Comparison of ENCODE assay signal across 29 cellular contexts in genomic region chr2:241974096-241974495, GRCh38.
"Had no signal": no experiment of that assay in that cellular context is flagged by ENCODE, and none has a peak within 500 bp of the region (broad histone marks: within the 10 kb centered on the region; RNA-seq: fewer than 3 reads in every experiment).

No MANE protein-coding gene starts in this region.

- H3K4me1 ChIP-seq: ascending aorta, breast epithelium, esophagus muscularis mucosa, foreskin keratinocyte, gastrocnemius medialis had no signal

- H3K4me1 Mint-ChIP-seq: activated CD4-positive, alpha-beta T cell treated with anti-CD3 and anti-CD28 coated beads for 36 hours; activated CD4-positive, alpha-beta T cell treated with anti-CD3 and anti-CD28 coated beads, Interleukin-2, amount 10 ng/mL, durations not matched to agents 24 days and 14 days; activated naive CD4-positive, alpha-beta T cell treated with anti-CD3 and anti-CD28 coated beads, Interleukin-2, amount 10 ng/mL, durations not matched to agents 7 days and 5 days had no signal

- H3K4me3 ChIP-seq: ascending aorta, breast epithelium, cardiac muscle cell, esophagus muscularis mucosa, gastrocnemius medialis had no signal

- H3K9me3 Mint-ChIP-seq: activated naive CD4-positive, alpha-beta T cell treated with anti-CD3 and anti-CD28 coated beads, Interleukin-2, amount 10 ng/mL, durations not matched to agents 7 days and 5 days; activated T-cell treated with anti-CD3 and anti-CD28 coated beads, Interleukin-2, amount 50 U/mL, for 24 hours; effector memory CD8-positive, alpha-beta T cell had no signal

- H3K27ac Mint-ChIP-seq: activated CD4-positive, alpha-beta memory T cell treated with anti-CD3 and anti-CD28 coated beads for 36 hours; activated CD4-positive, alpha-beta T cell treated with anti-CD3 and anti-CD28 coated beads for 36 hours; activated CD4-positive, alpha-beta T cell treated with anti-CD3 and anti-CD28 coated beads, Interleukin-2, amount 10 ng/mL, durations not matched to agents 24 days and 14 days; activated CD8-positive, alpha-beta T cell treated with anti-CD3 and anti-CD28 coated beads, Interleukin-2, amount 10 ng/mL, durations not matched to agents 7 days and 5 days; activated naive CD4-positive, alpha-beta T cell treated with anti-CD3 and anti-CD28 coated beads, Interleukin-2, amount 10 ng/mL, durations not matched to agents 7 days and 5 days; activated naive CD4-positive, alpha-beta T cell treated with anti-CD3 and anti-CD28 coated beads, Interleukin-2, amount 50 U/mL, for 72 hours; activated naive CD8-positive, alpha-beta T cell treated with anti-CD3 and anti-CD28 coated beads, Interleukin-2, amount 10 ng/mL, durations not matched to agents 7 days and 5 days; activated T-cell treated with anti-CD3 and anti-CD28 coated beads, Interleukin-2, amount 50 U/mL, for 24 hours; activated T-cell treated with anti-CD3 and anti-CD28 coated beads, Interleukin-2, amount 50 U/mL, for 72 hours; brain; effector memory CD8-positive, alpha-beta T cell had no signal

- H3K4me3 Mint-ChIP-seq: activated CD4-positive, alpha-beta memory T cell treated with anti-CD3 and anti-CD28 coated beads for 36 hours; activated CD4-positive, alpha-beta T cell treated with anti-CD3 and anti-CD28 coated beads for 36 hours; activated CD4-positive, alpha-beta T cell treated with anti-CD3 and anti-CD28 coated beads, Interleukin-2, amount 10 ng/mL, durations not matched to agents 24 days and 14 days; activated CD8-positive, alpha-beta T cell treated with anti-CD3 and anti-CD28 coated beads, Interleukin-2, amount 10 ng/mL, durations not matched to agents 7 days and 5 days; activated naive CD4-positive, alpha-beta T cell treated with anti-CD3 and anti-CD28 coated beads, Interleukin-2, amount 10 ng/mL, durations not matched to agents 7 days and 5 days; activated naive CD8-positive, alpha-beta T cell treated with anti-CD3 and anti-CD28 coated beads, Interleukin-2, amount 10 ng/mL, durations not matched to agents 7 days and 5 days; activated T-cell treated with anti-CD3 and anti-CD28 coated beads, Interleukin-2, amount 50 U/mL, for 24 hours; activated T-cell treated with anti-CD3 and anti-CD28 coated beads, Interleukin-2, amount 50 U/mL, for 72 hours; brain; effector memory CD8-positive, alpha-beta T cell had no signal

- DNase-seq: activated CD4-positive, alpha-beta memory T cell treated with anti-CD3 and anti-CD28 coated beads for 36 hours; activated CD4-positive, alpha-beta T cell treated with anti-CD3 and anti-CD28 coated beads for 36 hours; activated CD4-positive, alpha-beta T cell treated with anti-CD3 and anti-CD28 coated beads, Interleukin-2, amount 10 ng/mL, durations not matched to agents 24 days and 14 days; activated CD4-positive, CD25-positive, alpha-beta regulatory T cell; activated CD4-positive, CD25-positive, alpha-beta regulatory T cell treated with anti-CD3 and anti-CD28 coated beads, Interleukin-2, amount 50 U/mL, for 72 hours; activated CD8-positive, alpha-beta memory T cell treated with anti-CD3 and anti-CD28 coated beads, Interleukin-2, amount 50 U/mL, for 48 hours; activated CD8-positive, alpha-beta T cell treated with anti-CD3 and anti-CD28 coated beads, Interleukin-2, amount 10 ng/mL, durations not matched to agents 7 days and 5 days; activated gamma-delta T cell; activated naive CD4-positive, alpha-beta T cell; activated naive CD4-positive, alpha-beta T cell treated with anti-CD3 and anti-CD28 coated beads, Interleukin-2, amount 10 ng/mL, durations not matched to agents 7 days and 5 days; activated naive CD8-positive, alpha-beta T cell treated with anti-CD3 and anti-CD28 coated beads, Interleukin-2, amount 10 ng/mL, durations not matched to agents 7 days and 5 days; activated T-cell treated with anti-CD3 and anti-CD28 coated beads for 4 hours; activated T-cell treated with anti-CD3 and anti-CD28 coated beads, Interleukin-2, amount 50 U/mL, for 24 hours; activated T-cell treated with anti-CD3 and anti-CD28 coated beads, Interleukin-2, amount 50 U/mL, for 72 hours; cortex of kidney; dermis blood vessel endothelial cell; effector CD4-positive, alpha-beta T cell; effector memory CD8-positive, alpha-beta T cell; erythroblast; foreskin keratinocyte; gastrocnemius medialis; glutamatergic neuron; T-helper 2 cell had no signal

- H3K27me3 ChIP-seq: ascending aorta, breast epithelium, cardiac muscle cell, esophagus muscularis mucosa, foreskin keratinocyte, gastrocnemius medialis had no signal

- ATAC-seq: activated CD4-positive, alpha-beta T cell treated with anti-CD3 and anti-CD28 coated beads for 36 hours; activated CD8-positive, alpha-beta T cell treated with anti-CD3 and anti-CD28 coated beads, Interleukin-2, amount 10 ng/mL, durations not matched to agents 7 days and 5 days; activated naive CD4-positive, alpha-beta T cell treated with anti-CD3 and anti-CD28 coated beads, Interleukin-2, amount 50 U/mL, for 72 hours; activated T-cell treated with anti-CD3 and anti-CD28 coated beads, Interleukin-2, amount 50 U/mL, for 72 hours; effector memory CD8-positive, alpha-beta T cell; foreskin keratinocyte; gastrocnemius medialis had no signal

- H3K9me3 ChIP-seq: ascending aorta, breast epithelium, gastrocnemius medialis had no signal

- H3K36me3 Mint-ChIP-seq: activated naive CD4-positive, alpha-beta T cell treated with anti-CD3 and anti-CD28 coated beads, Interleukin-2, amount 10 ng/mL, durations not matched to agents 7 days and 5 days had no signal

- H3K27ac ChIP-seq: ascending aorta, breast epithelium, cardiac muscle cell, esophagus muscularis mucosa, foreskin keratinocyte, gastrocnemius medialis had no signal

- H3K36me3 ChIP-seq: ascending aorta, breast epithelium, cardiac muscle cell, gastrocnemius medialis had no signal

- H3K27me3 Mint-ChIP-seq: activated CD4-positive, alpha-beta memory T cell treated with anti-CD3 and anti-CD28 coated beads for 36 hours; activated CD4-positive, alpha-beta T cell treated with anti-CD3 and anti-CD28 coated beads for 36 hours; activated CD4-positive, alpha-beta T cell treated with anti-CD3 and anti-CD28 coated beads, Interleukin-2, amount 10 ng/mL, durations not matched to agents 24 days and 14 days; activated naive CD4-positive, alpha-beta T cell treated with anti-CD3 and anti-CD28 coated beads, Interleukin-2, amount 10 ng/mL, durations not matched to agents 7 days and 5 days; activated naive CD8-positive, alpha-beta T cell treated with anti-CD3 and anti-CD28 coated beads, Interleukin-2, amount 10 ng/mL, durations not matched to agents 7 days and 5 days; activated T-cell treated with anti-CD3 and anti-CD28 coated beads, Interleukin-2, amount 50 U/mL, for 24 hours; effector memory CD8-positive, alpha-beta T cell had no signal
